21 cellular contexts compared by ENCODE assay signal in genomic region chr6:38218235-38218634, GRCh38.
DNase-seq lines count a peak whose midpoint lies in the region; FAIRE-seq and TF ChIP-seq lines count a peak whose summit lies in the region.
"Had no signal": no experiment of that assay in that cellular context is flagged by ENCODE, and none has a peak within 500 bp of the region (broad histone marks: within the 10 kb centered on the region; RNA-seq: fewer than 3 reads in every experiment).

No MANE protein-coding gene starts in this region.

- POLR2A ChIA-PET in PC-9 (lab: Charles Lee; ENCODE audit: unreplicated experiment) = interaction anchor here (0.7 kb wide), 1 partner anchor 190 kb away, joined by 3 read pairs; no protein-coding TSS in a partner anchor

- H3K9me2 ChIP-seq in PC-9 (ENCODE audit: insufficient read depth) = no peaks in the 10 kb centered on the region

- TF ChIP-seq CTCF in bronchial epithelial cell (IDR thresholded peaks at IDR 0.05; ENCODE audit: insufficient read depth, low read length, severe bottlenecking) (no peak), keratinocyte (optimal IDR thresholded peaks at IDR 0.05 in 1 of 3, IDR thresholded peaks at IDR 0.05 in 1 of 3, conservative IDR thresholded peaks at IDR 0.05 in 1 of 3; ENCODE audit: extremely low read depth in 1 of 3, insufficient read depth in 2 of 3, low read length in 3 of 3) (no peak), PC-9 (conservative IDR thresholded peaks at IDR 0.05) (no peak), WERI-Rb-1 (IDR thresholded peaks at IDR 0.05; ENCODE audit: low read depth, low read length) (no peak)

- dilution Hi-C loops in keratinocyte (cut with MboI; ENCODE audit: extremely low pct_ligation_motif_present, low sequenced_read_pairs) = no loop called here

- no peak overlapping the region for H3K9ac ChIP-seq in keratinocyte (ENCODE audit: control insufficient read depth, extremely low read depth, insufficient read depth, low read length)
- H3K9ac ChIP-seq: GM23248 had no signal

- intact Hi-C loops in PC-9 (cut with micrococcal nuclease; ENCODE audit: unreplicated experiment) = no loop called here

- H3K79me2 ChIP-seq in keratinocyte (ENCODE audit: control insufficient read depth, insufficient read depth, low read length) (no peaks in the 10 kb centered on the region), PC-9 (ENCODE audit: low read depth) (no peaks in the 10 kb centered on the region)

- H2AFZ ChIP-seq in keratinocyte (ENCODE audit: control insufficient read depth, low read length) (no peak overlapping the region), PC-9 (no peak overlapping the region)
- H2AFZ ChIP-seq: GM23248 had no signal

- H3F3A ChIP-seq in PC-9 (ENCODE audit: insufficient read depth, low read depth) = no peaks in the 10 kb centered on the region

- H3K4me1 ChIP-seq in esophagus (ENCODE audit: control insufficient read depth in 2 of 2, insufficient read depth in 2 of 2, low read length in 1 of 2) (peaks cover 0 to 6% of the 10 kb centered on the region in 2 donors), keratinocyte (ENCODE audit: control insufficient read depth, extremely low read depth, insufficient read depth, low read length) (peaks cover 9% of the 10 kb centered on the region), PC-9 (replicated peaks; ENCODE audit: insufficient read depth) (no peaks in the 10 kb centered on the region)
- H3K4me1 ChIP-seq: Caco-2 had no signal

- peak; percentile 10 for DNase-seq in bronchial epithelial cell (ENCODE audit: low read depth)
- DNase-seq in keratinocyte (ENCODE audit: low read depth, low spot score) = no peak
- DNase-seq in NCI-H1436 treated with DMSO at 0.1 percent for 48 hours (lab: John Stamatoyannopoulos, UW) = no peak
- no peak for DNase-seq in PC-9
- DNase-seq in WERI-Rb-1 = no peak
- DNase-seq in GOT3 (lab: John Stamatoyannopoulos, UW) = no peak
- DNase-seq: ACHN; BE2C; C1 segment of cervical spinal cord; Caco-2; CD4-positive, alpha-beta T cell; GM23248; HCEC 1CT had no signal

- H3K27ac ChIP-seq in esophagus (ENCODE audit: low read depth in 2 of 2, low read length in 1 of 2) = peak overlapping the region; percentile 65 to 76
- no peak overlapping the region for H3K27ac ChIP-seq in keratinocyte (ENCODE audit: control insufficient read depth, insufficient read depth, low read length)
- H3K27ac ChIP-seq in PC-9 = no peak overlapping the region
- no peak overlapping the region for H3K27ac ChIP-seq in WERI-Rb-1
- H3K27ac ChIP-seq: GM23248, HL-60 had no signal

- CTCF ChIA-PET in PC-9 (lab: Charles Lee) = no interaction called here

- no peaks in the 10 kb centered on the region for H3K9me1 ChIP-seq in keratinocyte (ENCODE audit: control insufficient read depth, extremely low read depth, insufficient read depth, low read length)

- BruUV-seq in PC-9 (replicated peaks; lab: Mats Ljungman, UMichigan) = no TSS peak

- H3K4me2 ChIP-seq in keratinocyte (ENCODE audit: control insufficient read depth, extremely low read depth, insufficient read depth, low read depth, low read length) (no peak overlapping the region), PC-9 (no peak overlapping the region)

- 58 to 79% methylated on average over 1 of the region's 1 CpG for WGBS in esophagus, 2 donors

- no peak overlapping the region for H3K4me3 ChIP-seq in bronchial epithelial cell (ENCODE audit: low read depth, low read length)
- H3K4me3 ChIP-seq in esophagus (ENCODE audit: low read depth in 1 of 2, low read length in 2 of 2) = no peak overlapping the region
- no peak overlapping the region for H3K4me3 ChIP-seq in keratinocyte (ENCODE audit: control insufficient read depth in 2 of 3, extremely low read depth in 1 of 3, insufficient read depth in 2 of 3, low read depth in 1 of 3, low read length in 3 of 3)
- no peak overlapping the region for H3K4me3 ChIP-seq in PC-9
- H3K4me3 ChIP-seq in WERI-Rb-1 (ENCODE audit: low read depth, low read length) = no peak overlapping the region
- H3K4me3 ChIP-seq: GM23248 had no signal

- H3K9me3 ChIP-seq in esophagus (ENCODE audit: control insufficient read depth in 2 of 2, insufficient read depth in 1 of 2, low read depth in 1 of 2, low read length in 1 of 2) = no peaks in the 10 kb centered on the region
- H3K9me3 ChIP-seq in keratinocyte (ENCODE audit: control insufficient read depth, low read depth, low read length) = no peaks in the 10 kb centered on the region
- no peaks in the 10 kb centered on the region for H3K9me3 ChIP-seq in PC-9 (ENCODE audit: insufficient read depth, low read depth)
- no peaks in the 10 kb centered on the region for H3K9me3 ChIP-seq in WERI-Rb-1 (ENCODE audit: severe bottlenecking)
- H3K9me3 ChIP-seq: BE2C, Caco-2 had no signal

- H3K36me3 ChIP-seq in bronchial epithelial cell (ENCODE audit: control insufficient read depth, insufficient read depth, low read length) = no peaks in the 10 kb centered on the region
- H3K36me3 ChIP-seq in esophagus (ENCODE audit: control insufficient read depth in 2 of 2, insufficient read depth in 2 of 2, low read length in 1 of 2) = no peaks in the 10 kb centered on the region
- H3K36me3 ChIP-seq in keratinocyte (ENCODE audit: control insufficient read depth in 2 of 2, extremely low read depth in 1 of 2, insufficient read depth in 2 of 2, low read length in 2 of 2) = no peaks in the 10 kb centered on the region
- no peaks in the 10 kb centered on the region for H3K36me3 ChIP-seq in PC-9 (ENCODE audit: low read depth)
- H3K36me3 ChIP-seq in WERI-Rb-1 = no peaks in the 10 kb centered on the region
- H3K36me3 ChIP-seq: BE2C had no signal

- no peaks in the 10 kb centered on the region for H4K20me1 ChIP-seq in keratinocyte (ENCODE audit: control insufficient read depth, extremely low read depth, insufficient read depth, low read length)
- no peaks in the 10 kb centered on the region for H4K20me1 ChIP-seq in PC-9 (ENCODE audit: insufficient read depth)

- no peaks in the 10 kb centered on the region for H3K27me3 ChIP-seq in bronchial epithelial cell (ENCODE audit: control insufficient read depth, insufficient read depth, low read length)
- no peaks in the 10 kb centered on the region for H3K27me3 ChIP-seq in esophagus (ENCODE audit: control insufficient read depth in 1 of 2, insufficient read depth in 2 of 2, low read length in 2 of 2)
- no peaks in the 10 kb centered on the region for H3K27me3 ChIP-seq in keratinocyte (ENCODE audit: control insufficient read depth, extremely low read depth, insufficient read depth, low read length)
- no peaks in the 10 kb centered on the region for H3K27me3 ChIP-seq in PC-9 (ENCODE audit: insufficient read depth, low read depth)
- no peaks in the 10 kb centered on the region for H3K27me3 ChIP-seq in WERI-Rb-1 (ENCODE audit: insufficient read depth, low read depth, severe bottlenecking)
- H3K27me3 ChIP-seq: BE2C had no signal

- no peak for FAIRE-seq in bronchial epithelial cell (lab: Jason Lieb, UNC)
- peak; percentile 49 for FAIRE-seq in keratinocyte (lab: Jason Lieb, UNC)
- FAIRE-seq: A204.1, D721Med, G401.6, GM12891, GM19239, H54 had no signal

Comparison
In these comparisons a context has a peak if more than half of its experiments do, and no peak if none do; other contexts are left out.
1. H3K27ac ChIP-seq: peak in esophagus (2 of 2); none in keratinocyte (single experiment), PC-9 (single experiment) and WERI-Rb-1 (single experiment).